In genomic region chr11:65903068-65903481, GRCh38 we compare ENCODE assay signal across 9 cellular contexts. TPM values are rescaled to one million over a fixed set of nuclear protein-coding genes. Genes with fewer than 3 reads are reported as not detected.
DNase-seq lines count a peak whose midpoint lies in the region; ATAC-seq and TF ChIP-seq lines count a peak whose summit lies in the region.
"Had no signal": no experiment of that assay in that cellular context is flagged by ENCODE, and none has a peak within 500 bp of the region (broad histone marks: within the 10 kb centered on the region; RNA-seq: fewer than 3 reads in every experiment).

No MANE protein-coding gene starts in this region.

- in situ Hi-C loops in ACHN (cut with HindIII; ENCODE audit: low pct_ligation_motif_present, low pct_unique_long_range_greater_than_20kb, low sequenced_read_pairs) = no loop called here

- POLR2A ChIA-PET in HEK293 (lab: Yijun Ruan, JAX) = interaction anchor here (0.6 to 2.0 kb wide), 4 partner anchors 12 to 35 kb away, joined by 3 to 7 read pairs (median 3); partner anchors contain the start of gene FIBP
- POLR2A ChIA-PET in activated CD4-positive, alpha-beta memory T cell treated with anti-CD3 and anti-CD28 coated beads, Interleukin-2, amount 10 ng/mL, durations not matched to agents 7 days and 5 days (lab: Charles Lee) = interaction anchor here (1.7 to 8.8 kb wide), 3 partner anchors 13 to 15 kb away, joined by 8 to 185 read pairs (median 41); partner anchors contain the start of genes C11orf68, CCDC85B, DRAP1 and FIBP

- CTCF ChIA-PET in HEK293 (lab: Yijun Ruan, JAX) = interaction anchor here (0.6 to 3.8 kb wide), 4 partner anchors 14 to 133 kb away, joined by 3 to 40 read pairs (median 17); partner anchors contain the start of genes CCDC85B and FIBP
- CTCF ChIA-PET in activated CD4-positive, alpha-beta memory T cell treated with anti-CD3 and anti-CD28 coated beads, Interleukin-2, amount 10 ng/mL, durations not matched to agents 7 days and 5 days (lab: Charles Lee) = interaction anchor here (1.0 to 4.0 kb wide), 2 partner anchors 10 to 14 kb away, joined by 3 to 56 read pairs; partner anchors contain the start of genes CCDC85B and FIBP

- no peak overlapping the region for H3K4me3 Mint-ChIP-seq in activated CD4-positive, alpha-beta memory T cell treated with anti-CD3 and anti-CD28 coated beads, Interleukin-2, amount 10 ng/mL, durations not matched to agents 7 days and 5 days

- no peak for TF ChIP-seq CTCF in HEK293 (tag by site-specific recombination; IDR thresholded peaks at IDR 0.05)
- TF ChIP-seq CTCF in foreskin fibroblast (IDR thresholded peaks at IDR 0.05; ENCODE audit: low read depth, low read length) = no peak

- H3K36me3 Mint-ChIP-seq in activated CD4-positive, alpha-beta memory T cell treated with anti-CD3 and anti-CD28 coated beads, Interleukin-2, amount 10 ng/mL, durations not matched to agents 7 days and 5 days (ENCODE audit: low read depth) = no peaks in the 10 kb centered on the region

- H3K27ac ChIP-seq in HEK293 (ENCODE audit: extremely low read depth, low read depth, low read length) = no peak overlapping the region
- H3K27ac ChIP-seq: right atrium auricular region had no signal

- H3K27ac Mint-ChIP-seq in activated CD4-positive, alpha-beta memory T cell treated with anti-CD3 and anti-CD28 coated beads, Interleukin-2, amount 10 ng/mL, durations not matched to agents 7 days and 5 days = no peak overlapping the region

- H3K36me3 ChIP-seq in HEK293 (ENCODE audit: control insufficient read depth in 2 of 2, insufficient read depth in 1 of 2, low read length in 2 of 2) = no peaks in the 10 kb centered on the region
- H3K36me3 ChIP-seq: right atrium auricular region had no signal

- H3K9me3 Mint-ChIP-seq in activated CD4-positive, alpha-beta memory T cell treated with anti-CD3 and anti-CD28 coated beads, Interleukin-2, amount 10 ng/mL, durations not matched to agents 7 days and 5 days = no peaks in the 10 kb centered on the region

- no peak overlapping the region for H3K4me3 ChIP-seq in HEK293 (ENCODE audit: low read depth, low read length)
- no peak overlapping the region for H3K4me3 ChIP-seq in foreskin fibroblast (ENCODE audit: low read depth in 1 of 2, low read length in 2 of 2)
- H3K4me3 ChIP-seq: right atrium auricular region had no signal

- H3K4me1 Mint-ChIP-seq in activated CD4-positive, alpha-beta memory T cell treated with anti-CD3 and anti-CD28 coated beads, Interleukin-2, amount 10 ng/mL, durations not matched to agents 7 days and 5 days = peaks cover 32% of the 10 kb centered on the region

- peaks cover 9% of the 10 kb centered on the region for H3K27me3 Mint-ChIP-seq in activated CD4-positive, alpha-beta memory T cell treated with anti-CD3 and anti-CD28 coated beads, Interleukin-2, amount 10 ng/mL, durations not matched to agents 7 days and 5 days

- DNase-seq in ACHN (peak; percentile 93), SW 1271 (lab: John Stamatoyannopoulos, UW) (peak; percentile 91 to 97), foreskin fibroblast (peak; percentile 93 to 96), foreskin melanocyte (no peak)
- DNase-seq in activated CD4-positive, alpha-beta memory T cell treated with anti-CD3 and anti-CD28 coated beads, Interleukin-2, amount 10 ng/mL, durations not matched to agents 7 days and 5 days = no peak
- no peak for DNase-seq in activated CD4-positive, alpha-beta T cell treated with anti-CD3 and anti-CD28 coated beads, Interleukin-2, amount 50 U/mL, for 4 hours

- H3K9me3 ChIP-seq in HEK293 (ENCODE audit: control insufficient read depth, insufficient read depth, low read depth, low read length) = no peaks in the 10 kb centered on the region
- H3K9me3 ChIP-seq: right atrium auricular region had no signal

- H3K4me1 ChIP-seq in HEK293 (ENCODE audit: control insufficient read depth, insufficient read depth, low read length) = no peaks in the 10 kb centered on the region

- ATAC-seq in HG02981 (IDR thresholded peaks at IDR 0.05; ENCODE audit: unreplicated experiment) = no peak

TF ChIP-seq in HEK293, 187 proteins besides CTCF, POLR2A, EP300 and RAD21 (continues in another document):
- TF ChIP-seq PBX3 (CRISPR knock-in tag; IDR thresholded peaks at IDR 0.05) = no peak
- no peak for TF ChIP-seq SETDB1 (IDR thresholded peaks at IDR 0.05; ENCODE audit: insufficient read length, low read length)
- TF ChIP-seq ZNF555 (tag by site-specific recombination; conservative IDR thresholded peaks at IDR 0.05) = no peak
- TF ChIP-seq ZNF830 (tag by site-specific recombination; IDR thresholded peaks at IDR 0.05; ENCODE audit: low read depth) = no peak
- no peak for TF ChIP-seq ZNF350 (tag by site-specific recombination; IDR thresholded peaks at IDR 0.05)
- TF ChIP-seq ZNF791 (tag by site-specific recombination; IDR thresholded peaks at IDR 0.05) = no peak
- no peak for TF ChIP-seq ZNF404 (tag by site-specific recombination; IDR thresholded peaks at IDR 0.05)
- no peak for TF ChIP-seq ZNF148 (tag by site-specific recombination; IDR thresholded peaks at IDR 0.05; ENCODE audit: borderline replicate concordance)
- TF ChIP-seq TRIM28 (IDR thresholded peaks at IDR 0.05; ENCODE audit: borderline replicate concordance, low read length) = no peak
- TF ChIP-seq ZNF629 (tag by site-specific recombination; IDR thresholded peaks at IDR 0.05) = peak; percentile 33; the same call in 1 of the 2 replicates
- no peak for TF ChIP-seq ZNF76 (tag by site-specific recombination; IDR thresholded peaks at IDR 0.05; ENCODE audit: borderline replicate concordance, low read depth)
- no peak for TF ChIP-seq SCRT1 (tag by site-specific recombination; IDR thresholded peaks at IDR 0.05; ENCODE audit: borderline replicate concordance)
- TF ChIP-seq ZNF175 (tag by site-specific recombination; IDR thresholded peaks at IDR 0.05) = no peak
- TF ChIP-seq IKZF3 (tag by site-specific recombination; IDR thresholded peaks at IDR 0.05) = no peak
- TF ChIP-seq TCF7L2 (IDR thresholded peaks at IDR 0.05; ENCODE audit: borderline replicate concordance, low read depth, low read length) = no peak
- TF ChIP-seq GLIS1 (tag by site-specific recombination; IDR thresholded peaks at IDR 0.05) = peak; percentile 96
- no peak for TF ChIP-seq ZNF473 (tag by site-specific recombination; IDR thresholded peaks at IDR 0.05)
- peak; percentile 53; the same call in 1 of the 2 replicates for TF ChIP-seq GLIS2 (tag by site-specific recombination; IDR thresholded peaks at IDR 0.05)
- no peak for TF ChIP-seq ZNF266 (tag by site-specific recombination; IDR thresholded peaks at IDR 0.05; ENCODE audit: low read depth)
- TF ChIP-seq HOXD13 (CRISPR knock-in tag; IDR thresholded peaks at IDR 0.05; ENCODE audit: borderline replicate concordance) = no peak
- TF ChIP-seq ZNF704 (tag by site-specific recombination; IDR thresholded peaks at IDR 0.05) = no peak
- TF ChIP-seq ZFP41 (tag by site-specific recombination; IDR thresholded peaks at IDR 0.05; ENCODE audit: borderline replicate concordance) = no peak

RNA-seq across cellular contexts. Expression of gene FOSL1, which starts 2.9 kb away (rescaled TPM):
- 1 to 10 TPM; 4.5 to 5.0 TPM for total RNA-seq in activated CD4-positive, alpha-beta memory T cell treated with anti-CD3 and anti-CD28 coated beads, Interleukin-2, amount 10 ng/mL, durations not matched to agents 7 days and 5 days

RNA-seq across cellular contexts. Expression of gene CCDC85B, which starts 12.6 kb away (rescaled TPM):
- total RNA-seq in activated CD4-positive, alpha-beta memory T cell treated with anti-CD3 and anti-CD28 coated beads, Interleukin-2, amount 10 ng/mL, durations not matched to agents 7 days and 5 days = 10 to 100 TPM; 53.2 to 55.8 TPM

RNA-seq across cellular contexts. Expression of gene FIBP, which starts 14.8 kb away (rescaled TPM):
- total RNA-seq in activated CD4-positive, alpha-beta memory T cell treated with anti-CD3 and anti-CD28 coated beads, Interleukin-2, amount 10 ng/mL, durations not matched to agents 7 days and 5 days = 10 to 100 TPM; 71.7 to 77.4 TPM

RNA-seq across cellular contexts. Expression of gene C11orf68, which starts 15.8 kb away (rescaled TPM):
- 10 to 100 TPM; 34.1 to 34.2 TPM for total RNA-seq in activated CD4-positive, alpha-beta memory T cell treated with anti-CD3 and anti-CD28 coated beads, Interleukin-2, amount 10 ng/mL, durations not matched to agents 7 days and 5 days

RNA-seq across cellular contexts. Expression of gene DRAP1, which starts 16.2 kb away (rescaled TPM):
- 100 to 1,000 TPM; 162 to 180 TPM for total RNA-seq in activated CD4-positive, alpha-beta memory T cell treated with anti-CD3 and anti-CD28 coated beads, Interleukin-2, amount 10 ng/mL, durations not matched to agents 7 days and 5 days

Comparison
In these comparisons a context has a peak if more than half of its experiments do, and no peak if none do; other contexts are left out.
1. DNase-seq: peak in ACHN (single experiment), SW 1271 (2 of 2) and foreskin fibroblast (2 of 2); none in activated CD4-positive, alpha-beta memory T cell treated with anti-CD3 and anti-CD28 coated beads, Interleukin-2, amount 10 ng/mL, durations not matched to agents 7 days and 5 days (single experiment), activated CD4-positive, alpha-beta T cell treated with anti-CD3 and anti-CD28 coated beads, Interleukin-2, amount 50 U/mL, for 4 hours (0 of 2) and foreskin melanocyte (single experiment).